In the genomic region with DNA sequence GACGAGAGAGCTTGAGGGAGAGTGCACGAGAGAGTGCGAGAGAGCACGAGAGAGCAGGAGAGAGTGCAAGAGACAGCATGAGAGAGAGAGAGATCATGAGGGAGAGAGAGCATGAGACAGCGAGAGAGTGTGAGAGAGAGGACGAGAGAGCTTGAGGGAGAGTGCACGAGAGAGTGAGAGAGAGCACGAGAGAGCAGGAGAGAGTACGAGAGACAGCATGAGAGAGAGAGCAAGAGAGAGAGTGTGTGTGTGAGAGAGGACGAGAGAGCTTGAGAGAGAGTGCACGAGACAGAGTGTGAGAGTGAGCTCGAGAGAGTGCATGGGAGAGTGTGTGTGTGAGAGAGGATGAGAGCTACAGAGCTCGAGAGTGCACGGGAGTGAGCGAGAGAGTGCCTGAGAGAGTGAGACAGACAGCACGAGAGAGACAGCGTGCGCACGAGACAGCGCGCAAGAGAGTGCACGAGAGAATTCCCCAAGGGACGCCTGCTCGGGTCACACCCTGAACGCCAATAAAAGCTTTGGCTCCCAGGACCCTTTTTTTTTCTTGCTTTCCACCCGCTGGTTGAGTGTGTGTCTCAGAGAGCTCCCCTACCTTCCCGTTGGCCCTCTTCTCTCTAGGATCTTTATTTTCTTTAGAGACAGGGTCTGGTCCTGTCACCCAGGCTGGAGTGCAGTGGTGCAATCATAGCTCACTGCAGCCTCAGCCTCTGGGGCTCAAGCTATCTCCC, we compare ENCODE assay signal across 9 cellular contexts. TPM values are rescaled to one million over a fixed set of nuclear protein-coding genes. Genes with fewer than 3 reads are reported as not detected.
A peak's percentile ranks its signal among the peaks of the same experiment; 100 is the strongest.
DNase-seq lines count a peak whose midpoint lies in the region; ATAC-seq and TF ChIP-seq lines count a peak whose summit lies in the region.
"Had no signal": no experiment of that assay in that cellular context is flagged by ENCODE, and none has a peak within 500 bp of the region (broad histone marks: within the 10 kb centered on the region; RNA-seq: fewer than 3 reads in every experiment).

No MANE protein-coding gene starts in this region.

- peaks cover 14% of the 10 kb centered on the region for H3K36me3 Mint-ChIP-seq in endothelial cell (ENCODE audit: low read depth, unreplicated experiment)

- peaks cover 24% of the 10 kb centered on the region for H3K4me1 Mint-ChIP-seq in endothelial cell (ENCODE audit: unreplicated experiment)

- H3K27ac Mint-ChIP-seq in endothelial cell (ENCODE audit: unreplicated experiment), result no peak overlapping the region

- no peak for TF ChIP-seq CTCF in endothelial cell (IDR thresholded peaks at IDR 0.05; ENCODE audit: unreplicated experiment)

- peaks cover 10% of the 10 kb centered on the region for H3K9me3 Mint-ChIP-seq in endothelial cell (ENCODE audit: unreplicated experiment)

- no peak for ATAC-seq in HG03565 (IDR thresholded peaks at IDR 0.05; ENCODE audit: unreplicated experiment)
- ATAC-seq in GM21526 (IDR thresholded peaks at IDR 0.05; ENCODE audit: low FRiP score, unreplicated experiment), result no peak

- peaks cover 37% of the 10 kb centered on the region for H3K27me3 Mint-ChIP-seq in endothelial cell (ENCODE audit: unreplicated experiment)

- DNase-seq in NCI-H1436 (lab: John Stamatoyannopoulos, UW) (peak; percentile 34), NCI-H1436 treated with DMSO at 0.1 percent for 48 hours (lab: John Stamatoyannopoulos, UW) (no peak), NCI-H526 treated with DMSO at 0.1 percent for 48 hours (lab: John Stamatoyannopoulos, UW) (peak; percentile 21), endothelial cell (ENCODE audit: low spot score) (no peak), retina (peak; percentile 63), NCI-H2029 (lab: John Stamatoyannopoulos, UW) (no peak)
- DNase-seq: 8988T had no signal

- H3K4me3 Mint-ChIP-seq in endothelial cell (ENCODE audit: unreplicated experiment), result peak overlapping the region; percentile 86

RNA-seq across cellular contexts. Expression of a gene that starts 3.7 kb away (rescaled TPM):
- total RNA-seq in endothelial cell (ENCODE audit: unreplicated experiment), result 0.51 TPM

RNA-seq across cellular contexts. Expression of a gene that starts 56.4 kb away (rescaled TPM):
- total RNA-seq in endothelial cell (ENCODE audit: unreplicated experiment), result 3.0 TPM

Comparison
In these comparisons a context has a peak if more than half of its experiments do, and no peak if none do; other contexts are left out.
1. DNase-seq: peak in NCI-H1436 (single experiment), NCI-H526 treated with DMSO at 0.1 percent for 48 hours (single experiment) and retina (single experiment); none in NCI-H1436 treated with DMSO at 0.1 percent for 48 hours (single experiment), endothelial cell (single experiment) and NCI-H2029 (single experiment).